Comparison of ENCODE assay signal across 11 cellular contexts in the genomic region with DNA sequence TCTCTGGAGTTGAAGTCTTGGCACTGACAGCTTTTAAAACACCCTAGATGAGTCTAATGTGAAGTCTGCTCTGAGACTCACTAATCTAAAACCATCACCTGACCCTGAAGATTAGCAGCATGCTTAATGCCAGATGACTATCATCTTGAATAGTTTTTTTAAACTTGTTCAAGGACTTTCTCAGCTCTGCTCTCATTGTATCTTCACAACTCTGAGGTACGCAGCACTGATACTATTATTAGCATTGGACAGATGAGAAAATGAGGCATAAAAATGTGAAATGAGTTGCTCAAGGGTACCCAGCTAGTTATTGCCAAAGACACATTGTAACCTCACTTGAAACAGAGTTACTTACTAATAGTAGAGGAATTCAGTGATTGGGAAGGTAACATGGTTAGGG. TPM values are rescaled to one million over a fixed set of nuclear protein-coding genes. Genes with fewer than 3 reads are reported as not detected.
A peak's percentile ranks its signal among the peaks of the same experiment; 100 is the strongest.
DNase-seq lines count a peak whose midpoint lies in the region; ATAC-seq and TF ChIP-seq lines count a peak whose summit lies in the region.
"Had no signal": no experiment of that assay in that cellular context is flagged by ENCODE, and none has a peak within 500 bp of the region (broad histone marks: within the 10 kb centered on the region; RNA-seq: fewer than 3 reads in every experiment).

No MANE protein-coding gene starts in this region.

- H3K4me3 ChIP-seq in PC-9, result peak overlapping the region; percentile 36; the same call in 1 of the 2 replicates
- no peak overlapping the region for H3K4me3 ChIP-seq in skeletal muscle satellite cell (ENCODE audit: low read length)

- POLR2A ChIA-PET in PC-9 (lab: Charles Lee; ENCODE audit: unreplicated experiment), result interaction anchor here (0.9 kb wide), 1 partner anchor 270 kb away, joined by 3 read pairs; no protein-coding TSS in a partner anchor

- H4K20me1 ChIP-seq in PC-9 (ENCODE audit: insufficient read depth), result peaks cover 43% of the 10 kb centered on the region

- H3K36me3 ChIP-seq in PC-9 (ENCODE audit: low read depth), result peaks cover 47% of the 10 kb centered on the region; the same call in 1 of the 2 replicates
- H3K36me3 ChIP-seq in skeletal muscle satellite cell (ENCODE audit: insufficient read depth, low read length), result no peaks in the 10 kb centered on the region

- H3K27ac Mint-ChIP-seq in activated T-cell treated with anti-CD3 and anti-CD28 coated beads, Interleukin-2, amount 50 U/mL, for 72 hours, result peak overlapping the region; percentile 61
- H3K27ac Mint-ChIP-seq: stimulated activated effector memory CD8-positive, alpha-beta T cell treated with anti-CD3 and anti-CD28 coated beads, Interleukin-12 subunit alpha, Interleukin-12 subunit beta, amount 100 ng/mL, for 72 hours had no signal

- H3K27me3 Mint-ChIP-seq in activated T-cell treated with anti-CD3 and anti-CD28 coated beads, Interleukin-2, amount 50 U/mL, for 72 hours (ENCODE audit: low read depth), result no peaks in the 10 kb centered on the region

- H3K4me1 ChIP-seq in PC-9 (replicated peaks; ENCODE audit: insufficient read depth) (peaks cover 71% of the 10 kb centered on the region), skeletal muscle satellite cell (ENCODE audit: control insufficient read depth, insufficient read depth, low read length) (peaks cover 57% of the 10 kb centered on the region)

- H3K9me2 ChIP-seq in PC-9 (ENCODE audit: insufficient read depth), result no peaks in the 10 kb centered on the region

- H3K4me2 ChIP-seq in PC-9 (peak overlapping the region; percentile 93), skeletal muscle satellite cell (ENCODE audit: low read length) (peak overlapping the region; percentile 26)

- no peaks in the 10 kb centered on the region for H3K27me3 ChIP-seq in PC-9 (ENCODE audit: insufficient read depth, low read depth)
- no peaks in the 10 kb centered on the region for H3K27me3 ChIP-seq in skeletal muscle satellite cell (ENCODE audit: control insufficient read depth, insufficient read depth, low read length)

- BruUV-seq in PC-9 (replicated peaks; lab: Mats Ljungman, UMichigan), result no TSS peak

- no peak for ATAC-seq in activated T-cell treated with anti-CD3 and anti-CD28 coated beads, Interleukin-2, amount 50 U/mL, for 72 hours (replicated peaks in 1 of 2)
- ATAC-seq in HG03457 (IDR thresholded peaks at IDR 0.05; ENCODE audit: unreplicated experiment) (no peak), GM18909 (IDR thresholded peaks at IDR 0.05; ENCODE audit: poor library complexity, unreplicated experiment) (no peak)
- ATAC-seq: Right ventricle myocardium inferior; stimulated activated effector memory CD8-positive, alpha-beta T cell treated with anti-CD3 and anti-CD28 coated beads, Interleukin-12 subunit alpha, Interleukin-12 subunit beta, amount 100 ng/mL, for 72 hours had no signal

- H3F3A ChIP-seq in PC-9 (ENCODE audit: insufficient read depth, low read depth), result peaks cover 52% of the 10 kb centered on the region

- TF ChIP-seq CTCF in PC-9 (conservative IDR thresholded peaks at IDR 0.05), result no peak

- CTCF ChIA-PET in PC-9 (lab: Charles Lee), result no interaction called here

- H3K4me3 Mint-ChIP-seq in activated T-cell treated with anti-CD3 and anti-CD28 coated beads, Interleukin-2, amount 50 U/mL, for 72 hours, result peak overlapping the region; percentile 64 to 70
- H3K4me3 Mint-ChIP-seq: stimulated activated effector memory CD8-positive, alpha-beta T cell treated with anti-CD3 and anti-CD28 coated beads, Interleukin-12 subunit alpha, Interleukin-12 subunit beta, amount 100 ng/mL, for 72 hours had no signal

- intact Hi-C loops in PC-9 (cut with micrococcal nuclease; ENCODE audit: unreplicated experiment), result loop anchor here (5.0 to 10.0 kb wide), 4 partner anchors 191 to 1011 kb away; no protein-coding TSS in a partner anchor

- H2AFZ ChIP-seq in PC-9, result no peak overlapping the region

- peaks cover 8 to 19% of the 10 kb centered on the region in 2 donors for H3K36me3 Mint-ChIP-seq in activated T-cell treated with anti-CD3 and anti-CD28 coated beads, Interleukin-2, amount 50 U/mL, for 72 hours (ENCODE audit: insufficient read depth in 2 of 2)
- H3K36me3 Mint-ChIP-seq: stimulated activated effector memory CD8-positive, alpha-beta T cell treated with anti-CD3 and anti-CD28 coated beads, Interleukin-12 subunit alpha, Interleukin-12 subunit beta, amount 100 ng/mL, for 72 hours had no signal

- H3K9ac ChIP-seq in skeletal muscle satellite cell (ENCODE audit: low read depth, low read length), result peak overlapping the region; percentile 34

- no peaks in the 10 kb centered on the region for H3K9me3 Mint-ChIP-seq in activated T-cell treated with anti-CD3 and anti-CD28 coated beads, Interleukin-2, amount 50 U/mL, for 72 hours
- H3K9me3 Mint-ChIP-seq: stimulated activated effector memory CD8-positive, alpha-beta T cell treated with anti-CD3 and anti-CD28 coated beads, Interleukin-12 subunit alpha, Interleukin-12 subunit beta, amount 100 ng/mL, for 72 hours had no signal

- DNase-seq in activated T-cell treated with anti-CD3 and anti-CD28 coated beads, Interleukin-2, amount 50 U/mL, for 72 hours, result no peak
- no peak for DNase-seq in activated T-cell treated with anti-CD3 and anti-CD28 coated beads, Interleukin-2, amount 50 U/mL, for 1 hour
- DNase-seq in PC-9, result peak in 1 of 2 experiments; percentile 78
- DNase-seq in fibroblast of gingiva (ENCODE audit: low read depth), result peak; percentile 41
- no peak for DNase-seq in NCI-H345 (lab: John Stamatoyannopoulos, UW)
- DNase-seq: AML-193 had no signal

- no peaks in the 10 kb centered on the region for H3K9me3 ChIP-seq in PC-9 (ENCODE audit: insufficient read depth, low read depth)
- H3K9me3 ChIP-seq in skeletal muscle satellite cell (replicated peaks; ENCODE audit: low read length), result no peaks in the 10 kb centered on the region

- no peaks in the 10 kb centered on the region for H3K4me1 Mint-ChIP-seq in activated T-cell treated with anti-CD3 and anti-CD28 coated beads, Interleukin-2, amount 50 U/mL, for 72 hours (ENCODE audit: low read depth)
- H3K4me1 Mint-ChIP-seq: stimulated activated effector memory CD8-positive, alpha-beta T cell treated with anti-CD3 and anti-CD28 coated beads, Interleukin-12 subunit alpha, Interleukin-12 subunit beta, amount 100 ng/mL, for 72 hours had no signal

- peak overlapping the region; percentile 92 for H3K27ac ChIP-seq in PC-9

- H3K79me2 ChIP-seq in PC-9 (ENCODE audit: low read depth), result peaks cover 94% of the 10 kb centered on the region

RNA-seq across cellular contexts. Expression of a gene that starts 4.8 kb away (rescaled TPM):
- 100 to 1,000 TPM; 265 to 277 TPM for total RNA-seq in activated T-cell treated with anti-CD3 and anti-CD28 coated beads, Interleukin-2, amount 50 U/mL, for 72 hours
- total RNA-seq in PC-9 (2021), result 77.7 and 131 TPM in 2 replicates
- total RNA-seq in skeletal muscle satellite cell (2012; rRNA removed), result 30.6 and 65.1 TPM in 2 replicates
